Comparison of ENCODE assay signal across 28 cellular contexts in genomic region chr1:39735731-39736130, GRCh38. TPM values are rescaled to one million over a fixed set of nuclear protein-coding genes. Genes with fewer than 3 reads are reported as not detected.
A peak's percentile ranks its signal among the peaks of the same experiment; 100 is the strongest.
DNase-seq lines count a peak whose midpoint lies in the region; FAIRE-seq and TF ChIP-seq lines count a peak whose summit lies in the region.
"Had no signal": no experiment of that assay in that cellular context is flagged by ENCODE, and none has a peak within 500 bp of the region (broad histone marks: within the 10 kb centered on the region; RNA-seq: fewer than 3 reads in every experiment).

No MANE protein-coding gene starts in this region.

- no peak for FAIRE-seq in RCC 7860 (lab: Jason Lieb, UNC)
- FAIRE-seq: G401.6, small intestine, urothelium cell line had no signal

- peaks cover 4% of the 10 kb centered on the region for H3K9me3 Mint-ChIP-seq in activated CD4-positive, alpha-beta T cell treated with anti-CD3 and anti-CD28 coated beads, Interleukin-2, amount 10 ng/mL, durations not matched to agents 24 days and 14 days
- no peaks in the 10 kb centered on the region for H3K9me3 Mint-ChIP-seq in neural crest cell

- no peak overlapping the region for H3K4me3 Mint-ChIP-seq in activated CD4-positive, alpha-beta T cell treated with anti-CD3 and anti-CD28 coated beads, Interleukin-2, amount 10 ng/mL, durations not matched to agents 24 days and 14 days
- H3K4me3 Mint-ChIP-seq in neural crest cell, result peak overlapping the region; percentile 20

- peaks cover 12% of the 10 kb centered on the region for H3K36me3 Mint-ChIP-seq in activated CD4-positive, alpha-beta T cell treated with anti-CD3 and anti-CD28 coated beads, Interleukin-2, amount 10 ng/mL, durations not matched to agents 24 days and 14 days (ENCODE audit: low read depth)
- H3K36me3 Mint-ChIP-seq in neural crest cell (ENCODE audit: low read depth), result no peaks in the 10 kb centered on the region

- intact Hi-C loops in activated CD4-positive, alpha-beta T cell treated with anti-CD3 and anti-CD28 coated beads, Interleukin-2, amount 10 ng/mL, durations not matched to agents 24 days and 14 days (cut with micrococcal nuclease), result loop anchor here (10.0 kb wide), 1 partner anchor 59 kb away; no protein-coding TSS in a partner anchor

- no peak for DNase-seq in activated CD4-positive, alpha-beta T cell treated with anti-CD3 and anti-CD28 coated beads, Interleukin-2, amount 10 ng/mL, durations not matched to agents 24 days and 14 days
- no peak for DNase-seq in activated CD4-positive, alpha-beta T cell treated with anti-CD3 and anti-CD28 coated beads, Interleukin-2, amount 50 U/mL, for 1 hour
- peak; percentile 98 for DNase-seq in NCI-H2029 (lab: John Stamatoyannopoulos, UW)
- DNase-seq in astrocyte of the hippocampus (ENCODE audit: low read depth, low spot score), result peak; percentile 20
- no peak for DNase-seq in neural crest cell (ENCODE audit: low read depth, low spot score)
- DNase-seq in RCC 7860 (ENCODE audit: low spot score), result no peak
- no peak for DNase-seq in stimulated activated CD4-positive, alpha-beta T cell treated with anti-CD3 and anti-CD28 coated beads, Interleukin-4, amount 100 ng/mL, for 24 hours
- no peak for DNase-seq in ecto neural progenitor cell (ENCODE audit: low spot score)
- DNase-seq: activated naive CD4-positive, alpha-beta T cell; activated T-cell treated with anti-CD3 and anti-CD28 coated beads, Interleukin-2, amount 50 U/mL, for 1 hour; anterior cingulate cortex; colonic mucosa; effector memory CD4-positive, alpha-beta T cell; glutamatergic neuron; GOT3; left ventricle myocardium inferior; mesendoderm; NCI-H1105; NCI-H187; NCI-H524 treated with DMSO at 0.1 percent for 48 hours; OCI-M1; small intestine; stimulated activated naive CD4-positive, alpha-beta T cell had no signal

- TF ChIP-seq CTCF in neural crest cell (conservative IDR thresholded peaks at IDR 0.05), result no peak

- H3K27ac Mint-ChIP-seq in activated CD4-positive, alpha-beta T cell treated with anti-CD3 and anti-CD28 coated beads, Interleukin-2, amount 10 ng/mL, durations not matched to agents 24 days and 14 days, result peak overlapping the region; percentile 68
- no peak overlapping the region for H3K27ac Mint-ChIP-seq in neural crest cell (ENCODE audit: unreplicated experiment)

- peaks cover 41% of the 10 kb centered on the region for H3K4me1 Mint-ChIP-seq in activated CD4-positive, alpha-beta T cell treated with anti-CD3 and anti-CD28 coated beads, Interleukin-2, amount 10 ng/mL, durations not matched to agents 24 days and 14 days
- H3K4me1 Mint-ChIP-seq in neural crest cell, result peaks cover 22% of the 10 kb centered on the region

- peaks cover 9% of the 10 kb centered on the region for H3K27me3 Mint-ChIP-seq in activated CD4-positive, alpha-beta T cell treated with anti-CD3 and anti-CD28 coated beads, Interleukin-2, amount 10 ng/mL, durations not matched to agents 24 days and 14 days
- H3K27me3 Mint-ChIP-seq in neural crest cell (ENCODE audit: low read depth), result peaks cover 71% of the 10 kb centered on the region

RNA-seq across cellular contexts. Expression of gene PPIE, which starts 3.0 kb away (rescaled TPM):
- 71.3 and 76.7 TPM in 2 replicates for total RNA-seq in activated CD4-positive, alpha-beta T cell treated with anti-CD3 and anti-CD28 coated beads, Interleukin-2, amount 10 ng/mL, durations not matched to agents 24 days and 14 days
- total RNA-seq in neural crest cell, result 51.3 and 56.2 TPM in 2 replicates

RNA-seq across cellular contexts. Expression of gene OXCT2, which starts 35.4 kb away (rescaled TPM):
- total RNA-seq in activated CD4-positive, alpha-beta T cell treated with anti-CD3 and anti-CD28 coated beads, Interleukin-2, amount 10 ng/mL, durations not matched to agents 24 days and 14 days, result 1.5 and 1.8 TPM in 2 replicates
- 0.75 and 0.77 TPM in 2 replicates for total RNA-seq in neural crest cell
- total RNA-seq: A172 had no signal

RNA-seq across cellular contexts. Expression of gene HPCAL4, which starts 44.5 kb away (rescaled TPM):
- 0.38 and 0.44 TPM in 2 replicates for total RNA-seq in activated CD4-positive, alpha-beta T cell treated with anti-CD3 and anti-CD28 coated beads, Interleukin-2, amount 10 ng/mL, durations not matched to agents 24 days and 14 days
- 0.49 and 0.68 TPM in 2 replicates for total RNA-seq in neural crest cell
- total RNA-seq: A172, HT-29 had no signal

RNA-seq across cellular contexts. Expression of gene BMP8B, which starts 52.9 kb away (rescaled TPM):
- total RNA-seq in activated CD4-positive, alpha-beta T cell treated with anti-CD3 and anti-CD28 coated beads, Interleukin-2, amount 10 ng/mL, durations not matched to agents 24 days and 14 days, result 0.37 and 0.43 TPM in 2 replicates
- 1.2 and 1.4 TPM in 2 replicates for total RNA-seq in neural crest cell
- total RNA-seq: cardiac muscle cell had no signal

Comparison
In these comparisons a context has a peak if more than half of its experiments do, and no peak if none do; other contexts are left out.
1. DNase-seq: peak in NCI-H2029 (single experiment) and astrocyte of the hippocampus (single experiment); none in activated CD4-positive, alpha-beta T cell treated with anti-CD3 and anti-CD28 coated beads, Interleukin-2, amount 10 ng/mL, durations not matched to agents 24 days and 14 days (single experiment), activated CD4-positive, alpha-beta T cell treated with anti-CD3 and anti-CD28 coated beads, Interleukin-2, amount 50 U/mL, for 1 hour (single experiment), neural crest cell (single experiment), RCC 7860 (single experiment), stimulated activated CD4-positive, alpha-beta T cell treated with anti-CD3 and anti-CD28 coated beads, Interleukin-4, amount 100 ng/mL, for 24 hours (single experiment) and ecto neural progenitor cell (single experiment).